9 cellular contexts compared by ENCODE assay signal in the genomic region with DNA sequence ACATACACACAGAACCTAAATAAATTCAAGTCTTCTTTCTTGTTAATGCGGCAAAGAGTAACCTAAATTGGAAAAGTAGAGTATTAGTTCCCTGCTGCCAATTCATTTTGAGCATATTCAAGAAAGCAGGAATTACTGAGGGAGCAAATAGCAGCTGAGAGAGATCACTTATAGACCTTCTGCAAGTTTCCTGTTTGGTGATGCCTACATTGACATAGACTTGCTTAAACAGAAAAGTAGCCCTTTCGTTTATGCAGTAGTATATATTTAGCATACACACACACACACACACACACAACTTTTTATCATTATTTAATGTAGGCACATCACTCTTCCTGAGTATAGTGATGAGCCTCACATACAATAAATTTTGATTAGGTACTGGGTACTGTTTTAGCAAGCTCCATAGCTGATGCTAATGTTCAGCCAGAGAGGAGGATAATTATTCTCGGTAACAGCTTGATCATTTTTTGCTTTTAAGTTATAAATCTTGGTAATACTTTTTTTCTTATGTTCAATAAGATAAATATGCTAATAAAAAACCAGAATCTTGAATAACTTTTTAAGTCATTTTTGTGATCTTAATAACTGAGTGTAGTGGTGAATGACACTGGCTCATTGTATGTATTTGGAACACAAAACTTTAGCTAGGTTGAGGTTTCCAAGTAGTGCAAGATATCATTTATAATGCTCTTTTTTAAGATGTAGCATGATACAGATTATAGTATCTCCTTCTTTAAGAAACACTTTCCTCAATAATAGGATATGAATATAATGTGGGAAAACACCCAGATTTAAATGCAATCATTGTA.
DNase-seq lines count a peak whose midpoint lies in the region; ATAC-seq and TF ChIP-seq lines count a peak whose summit lies in the region.
"Had no signal": no experiment of that assay in that cellular context is flagged by ENCODE, and none has a peak within 500 bp of the region (broad histone marks: within the 10 kb centered on the region; RNA-seq: fewer than 3 reads in every experiment).

No MANE protein-coding gene starts in this region.

- H3K36me3 ChIP-seq in ascending aorta: peaks cover 6 to 7% of the 10 kb centered on the region in 2 donors

- peak overlapping the region in 3 of 8 donors; percentile 2 to 65 (median 6) for H3K4me3 Mint-ChIP-seq in naive B cell

- peaks cover 41 to 59% (median 50%) of the 10 kb centered on the region in 3 donors for H3K4me1 Mint-ChIP-seq in naive B cell

- H3K27ac ChIP-seq in ascending aorta: peak overlapping the region; percentile 32 to 43

- peaks cover 3 to 54% of the 10 kb centered on the region in 2 donors for H3K4me1 ChIP-seq in ascending aorta

- peak overlapping the region in 3 of 6 donors; percentile 51 to 86 (median 84) for H3K27ac Mint-ChIP-seq in naive B cell

- H3K36me3 Mint-ChIP-seq in naive B cell: peaks cover 8 to 23% of the 10 kb centered on the region in 2 donors

- peak; percentile 14 for DNase-seq in Caki2 (ENCODE audit: low read depth)
- no peak for DNase-seq in ascending aorta (ENCODE audit: low spot score in 2 of 2)
- no peak for DNase-seq in naive B cell
- DNase-seq in T1000 (lab: John Stamatoyannopoulos, UW): no peak
- no peak for DNase-seq in HuH-7.5 (ENCODE audit: low spot score)
- DNase-seq in GM13977 (ENCODE audit: low spot score): no peak
- DNase-seq: stimulated activated CD4-positive, alpha-beta T cell treated with anti-CD3 and anti-CD28 coated beads, Interleukin-4, amount 100 ng/mL, for 4 hours had no signal

- H3K9me3 Mint-ChIP-seq in naive B cell: no peaks in the 10 kb centered on the region

- in situ Hi-C loops in Caki2 (cut with HindIII; ENCODE audit: low pct_unique_long_range_greater_than_20kb, low sequenced_read_pairs) (no loop called here), GM13977 (cut with MboI; ENCODE audit: low pct_unique_long_range_greater_than_20kb, low sequenced_read_pairs, unreplicated experiment) (no loop called here)

- intact Hi-C loops in ascending aorta (cut with DNase I): loop anchor here (10.0 kb wide), 1 partner anchor 139 kb away; no protein-coding TSS in a partner anchor

- TF ChIP-seq CTCF in ascending aorta (IDR thresholded peaks at IDR 0.05) (no peak), GM13977 (IDR thresholded peaks at IDR 0.05; ENCODE audit: extremely low read depth, insufficient read depth, missing control alignments) (no peak)

- H3K27me3 Mint-ChIP-seq in naive B cell: no peaks in the 10 kb centered on the region

- H3K9me3 ChIP-seq in ascending aorta: no peaks in the 10 kb centered on the region

- peak; percentile 38 for ATAC-seq in HG03095 (IDR thresholded peaks at IDR 0.05; ENCODE audit: unreplicated experiment)
- peak; percentile 44 to 49 for ATAC-seq in naive B cell (ENCODE audit: low read depth in 2 of 2)
- no peak for ATAC-seq in HG03378 (IDR thresholded peaks at IDR 0.05; ENCODE audit: unreplicated experiment)

- no peaks in the 10 kb centered on the region for H3K27me3 ChIP-seq in ascending aorta

- peak overlapping the region in 1 of 2 donors; percentile 24 for H3K4me3 ChIP-seq in ascending aorta
